In genomic region chr16:22098538-22099255, GRCh38 we compare ENCODE assay signal across 10 cellular contexts. TPM values are rescaled to one million over a fixed set of nuclear protein-coding genes. Genes with fewer than 3 reads are reported as not detected.
A peak's percentile ranks its signal among the peaks of the same experiment; 100 is the strongest.
DNase-seq lines count a peak whose midpoint lies in the region; ATAC-seq and TF ChIP-seq lines count a peak whose summit lies in the region.
"Had no signal": no experiment of that assay in that cellular context is flagged by ENCODE, and none has a peak within 500 bp of the region (broad histone marks: within the 10 kb centered on the region; RNA-seq: fewer than 3 reads in every experiment).

No MANE protein-coding gene starts in this region.

- 51 to 56% methylated on average over 8 of the region's 8 CpGs for WGBS in tibial nerve, 2 donors

- no peak for TF ChIP-seq EP300 in tibial nerve (IDR thresholded peaks at IDR 0.05)

- no peak overlapping the region for H3K4me3 ChIP-seq in CD4-positive, alpha-beta memory T cell (ENCODE audit: low read length in 2 of 2)
- no peak overlapping the region for H3K4me3 ChIP-seq in astrocyte of the cerebellum (ENCODE audit: low read depth, low read length)
- H3K4me3 ChIP-seq in tibial nerve, result no peak overlapping the region
- H3K4me3 ChIP-seq: SJSA1 had no signal

- CTCF ChIA-PET in CD4-positive, alpha-beta memory T cell (lab: Charles Lee; ENCODE audit: partially characterized antibody), result interaction anchor here (0.7 to 2.0 kb wide), 20 partner anchors 9 to 417 kb away, joined by 3 to 24 read pairs (median 3); partner anchors contain the start of gene MOSMO

- peak overlapping the region in 4 of 8 donors; percentile 21 to 70 (median 38) for H3K4me3 Mint-ChIP-seq in CD4-positive, alpha-beta memory T cell

- H3K27me3 Mint-ChIP-seq in CD4-positive, alpha-beta memory T cell, result peaks cover 2 to 15% of the 10 kb centered on the region in 2 donors

- H3K36me3 ChIP-seq in CD4-positive, alpha-beta memory T cell (ENCODE audit: insufficient read depth, low read length), result no peaks in the 10 kb centered on the region
- no peaks in the 10 kb centered on the region for H3K36me3 ChIP-seq in tibial nerve
- H3K36me3 ChIP-seq: SJSA1 had no signal

- ATAC-seq in GM18519 (IDR thresholded peaks at IDR 0.05; ENCODE audit: low FRiP score, unreplicated experiment), result no peak

- POLR2A ChIA-PET in CD4-positive, alpha-beta memory T cell (lab: Charles Lee; ENCODE audit: partially characterized antibody), result interaction anchor here (0.6 to 2.0 kb wide), 3 partner anchors 37 to 141 kb away, joined by 3 to 7 read pairs (median 4); no protein-coding TSS in a partner anchor

- H3K4me1 ChIP-seq in CD4-positive, alpha-beta memory T cell (ENCODE audit: insufficient read depth, low read length), result no peaks in the 10 kb centered on the region
- no peaks in the 10 kb centered on the region for H3K4me1 ChIP-seq in tibial nerve
- H3K4me1 ChIP-seq: SJSA1 had no signal

- in situ Hi-C loops in astrocyte of the cerebellum (cut with HindIII; ENCODE audit: low sequenced_read_pairs), result loop anchor here (25.0 kb wide), 1 partner anchor 89 kb away; no protein-coding TSS in a partner anchor

- H3K9me3 ChIP-seq in CD4-positive, alpha-beta memory T cell (ENCODE audit: control insufficient read depth in 1 of 2, low read length in 2 of 2), result no peaks in the 10 kb centered on the region
- no peaks in the 10 kb centered on the region for H3K9me3 ChIP-seq in tibial nerve
- H3K9me3 ChIP-seq: SJSA1 had no signal

- H3K4me1 Mint-ChIP-seq in CD4-positive, alpha-beta memory T cell, result peaks cover 0 to 4% (median 0%) of the 10 kb centered on the region in 4 donors

- no peaks in the 10 kb centered on the region for H3K27me3 ChIP-seq in CD4-positive, alpha-beta memory T cell (ENCODE audit: insufficient read depth, low read length)
- H3K27me3 ChIP-seq in tibial nerve, result no peaks in the 10 kb centered on the region
- H3K27me3 ChIP-seq: SJSA1 had no signal

- intact Hi-C loops in CD4-positive, alpha-beta memory T cell (cut with micrococcal nuclease), result loop anchor here (1.0 to 5.0 kb wide), 2 partner anchors 89 to 97 kb away; partner anchors contain the start of gene PDZD9

- TF ChIP-seq POLR2A in tibial nerve (IDR thresholded peaks at IDR 0.05), result no peak

- H3K27ac ChIP-seq in CD4-positive, alpha-beta memory T cell (ENCODE audit: low read depth, low read length), result no peak overlapping the region
- no peak overlapping the region for H3K27ac ChIP-seq in tibial nerve
- H3K27ac ChIP-seq: SJSA1 had no signal

- no peak overlapping the region for H3K27ac Mint-ChIP-seq in CD4-positive, alpha-beta memory T cell

- TF ChIP-seq CTCF in GM20000 (IDR thresholded peaks at IDR 0.05; ENCODE audit: extremely low read depth, missing control alignments) (peak; percentile 48), astrocyte of the cerebellum (IDR thresholded peaks at IDR 0.05; ENCODE audit: low read depth, low read length, missing control alignments) (peak; percentile 68), tibial nerve (IDR thresholded peaks at IDR 0.05) (peak; percentile 26 to 48 (median 40))

- H3K9me3 Mint-ChIP-seq in CD4-positive, alpha-beta memory T cell, result no peaks in the 10 kb centered on the region

- peak in 4 of 5 donors; percentile 34 to 54 (median 40) for DNase-seq in CD4-positive, alpha-beta memory T cell
- DNase-seq in GM20000 (ENCODE audit: low spot score), result peak; percentile 76
- peak; percentile 23 for DNase-seq in NCI-H446 treated with DMSO at 0.1 percent for 48 hours (lab: John Stamatoyannopoulos, UW)
- peak; percentile 6 for DNase-seq in astrocyte of the cerebellum (ENCODE audit: low read depth)
- peak; percentile 57 for DNase-seq in inferior parietal cortex (ENCODE audit: extremely low spot score)
- DNase-seq in tibial nerve (ENCODE audit: low spot score in 2 of 2), result no peak
- no peak for DNase-seq in activated naive CD4-positive, alpha-beta T cell (lab: John Stamatoyannopoulos, UW)

- H3K36me3 Mint-ChIP-seq in CD4-positive, alpha-beta memory T cell, result no peaks in the 10 kb centered on the region

RNA-seq across cellular contexts. Expression of gene VWA3A, which starts 6.4 kb away (rescaled TPM):
- under 1 TPM; 0.33 to 0.41 TPM for total RNA-seq in CD4-positive, alpha-beta memory T cell
- polyA plus RNA-seq in CD4-positive, alpha-beta memory T cell, result not detected
- 1 to 10 TPM in 1 of 4 donors, not detected in 3; 2.0 TPM for total RNA-seq in tibial nerve
- total RNA-seq: pulmonary artery endothelial cell, SJSA1 had no signal

Comparison
In these comparisons a context has a peak if more than half of its experiments do, and no peak if none do; other contexts are left out.
1. DNase-seq: peak in CD4-positive, alpha-beta memory T cell (4 of 5), GM20000 (single experiment), NCI-H446 treated with DMSO at 0.1 percent for 48 hours (single experiment), astrocyte of the cerebellum (single experiment) and inferior parietal cortex (single experiment); none in tibial nerve (0 of 2) and activated naive CD4-positive, alpha-beta T cell (0 of 4).
2. Peak in every context shown above with its lines, with median percentiles within 50 percentile points of each other: CTCF ChIP-seq.